In genomic region chr9:137421838-137422667, GRCh38 we compare ENCODE assay signal across 8 cellular contexts. TPM values are rescaled to one million over a fixed set of nuclear protein-coding genes. Genes with fewer than 3 reads are reported as not detected.
DNase-seq lines count a peak whose midpoint lies in the region; ATAC-seq, FAIRE-seq and TF ChIP-seq lines count a peak whose summit lies in the region.

No MANE protein-coding gene starts in this region.

- peak overlapping the region; percentile 94 for H3K4me2 ChIP-seq in GM12878 (ENCODE audit: control insufficient read depth, insufficient read depth)

- H3K27ac Mint-ChIP-seq in memory B cell: no peak overlapping the region

- H3K4me1 ChIP-seq in heart right ventricle (peaks cover 8 to 46% (median 23%) of the 10 kb centered on the region in 9 donors), GM12878 (ENCODE audit: control insufficient read depth, insufficient read depth, low read length) (no peaks in the 10 kb centered on the region; the same call in 1 of the 2 replicates), vagina (peaks cover 34% of the 10 kb centered on the region)

- H3K9ac ChIP-seq in GM12878 (ENCODE audit: control insufficient read depth, insufficient read depth, low read length): peak overlapping the region; percentile 75

- TF ChIP-seq POLR2A in GM12878 (IDR thresholded peaks at IDR 0.05; ENCODE audit: low read depth, low read length) (no peak), vagina (IDR thresholded peaks at IDR 0.05) (no peak)

- 3 to 4% methylated on average over 12 of the region's 12 CpGs for WGBS in heart right ventricle, 2 donors
- WGBS in GM12878 (ENCODE audit: insufficient coverage, insufficient replicate concordance, low lambda C conversion rate, missing lambda C conversion rate): 2% methylated on average over 12 of the region's 12 CpGs

- H3K9me3 ChIP-seq in heart right ventricle (no peaks in the 10 kb centered on the region), GM12878 (replicated peaks; ENCODE audit: control insufficient read depth, insufficient read depth, low read length) (no peaks in the 10 kb centered on the region), vagina (no peaks in the 10 kb centered on the region)

- H3K27me3 Mint-ChIP-seq in memory B cell: no peaks in the 10 kb centered on the region

- RAD21 ChIA-PET in GM12878 (lab: Charles Lee; ENCODE audit: unreplicated experiment): interaction anchor here (1.1 to 1.4 kb wide), 4 partner anchors 10 to 68 kb away, joined by 3 to 4 read pairs (median 4); no protein-coding TSS in a partner anchor

- TF ChIP-seq RAD21 in GM12878 (IDR thresholded peaks at IDR 0.05; ENCODE audit: insufficient read depth, low read depth, low read length): no peak

- in situ Hi-C loops in GM12878 (cut with MboI) (no loop called here), GM13977 (cut with MboI; ENCODE audit: low pct_unique_long_range_greater_than_20kb, low sequenced_read_pairs, unreplicated experiment) (no loop called here)

- ATAC-seq in heart right ventricle: no peak
- ATAC-seq in left cardiac atrium: no peak
- ATAC-seq in GM12878: no peak
- ATAC-seq in memory B cell (ENCODE audit: low read depth): no peak
- ATAC-seq in HG02852 (IDR thresholded peaks at IDR 0.05; ENCODE audit: unreplicated experiment): no peak

- H3K4me1 Mint-ChIP-seq in memory B cell: peaks cover 6% of the 10 kb centered on the region

- H3K9me3 Mint-ChIP-seq in memory B cell: no peaks in the 10 kb centered on the region

- H3K36me3 ChIP-seq in heart right ventricle (peaks cover 0 to 8% (median 0%) of the 10 kb centered on the region in 9 donors), GM12878 (ENCODE audit: control insufficient read depth in 2 of 2, insufficient read depth in 2 of 2, low read length in 1 of 2) (no peaks in the 10 kb centered on the region), vagina (no peaks in the 10 kb centered on the region)

- CTCF ChIA-PET in GM12878 (lab: Yijun Ruan, JAX): interaction anchor here (0.7 to 1.9 kb wide), 7 partner anchors 9 to 136 kb away, joined by 3 to 12 read pairs (median 5); partner anchors contain the start of gene NRARP

- SMC1A ChIA-PET in GM12878 (lab: Charles Lee; ENCODE audit: uncharacterized antibody, unreplicated experiment): interaction anchor here (0.8 to 0.9 kb wide), 2 partner anchors 10 to 120 kb away, joined by 3 to 4 read pairs; partner anchors contain the start of gene NRARP

- peak overlapping the region; percentile 92 to 99 (median 97) for H3K4me3 ChIP-seq in heart right ventricle
- H3K4me3 ChIP-seq in GM12878: peak overlapping the region; percentile 84
- H3K4me3 ChIP-seq in vagina: peak overlapping the region; percentile 84 to 95

- H3K36me3 Mint-ChIP-seq in memory B cell: no peaks in the 10 kb centered on the region

- DNase-seq in heart right ventricle (no peak), left cardiac atrium (no peak), GM12878 (ENCODE audit: low read depth, low spot score) (no peak), memory B cell (ENCODE audit: low spot score in 2 of 2) (peak in 1 of 2 donors; percentile 25), vagina (ENCODE audit: extremely low spot score in 2 of 2) (no peak), iPS-NIHi11 (ENCODE audit: low spot score) (no peak), GM13977 (ENCODE audit: low spot score) (no peak)

- intact Hi-C loops in heart right ventricle (cut with DNase I) (loop anchor here in 3 of 10 donors (2.0 to 10.0 kb wide), 3 partner anchors 23 to 103 kb away; partner anchors contain the start of gene NSMF (in 1 of the 3)), left cardiac atrium (cut with DNase I) (no loop called here), GM12878 (cut with micrococcal nuclease; ENCODE audit: unreplicated experiment) (loop anchor here (2.0 to 10.0 kb wide), 3 partner anchors 23 to 120 kb away; partner anchors contain the start of gene NRARP), vagina (cut with DNase I) (no loop called here)

- peak overlapping the region; percentile 79 for H3K4me3 Mint-ChIP-seq in memory B cell

- POLR2A ChIA-PET in GM12878 (lab: Charles Lee): interaction anchor here (0.7 to 1.8 kb wide), 7 partner anchors 14 to 629 kb away, joined by 3 to 5 read pairs (median 3); partner anchors contain the start of genes NRARP, RNF208 and TUBB4B

- H2AFZ ChIP-seq in GM12878 (ENCODE audit: control insufficient read depth, low read depth, low read length): peak overlapping the region; percentile 78

- no peak for TF ChIP-seq EP300 in GM12878 (IDR thresholded peaks at IDR 0.05; ENCODE audit: borderline replicate concordance in 1 of 2, control insufficient read depth in 1 of 2, low read depth in 2 of 2, low read length in 2 of 2)

- no peaks in the 10 kb centered on the region for H3K27me3 ChIP-seq in heart right ventricle
- no peaks in the 10 kb centered on the region; a peak in 1 of 4 replicates for H3K27me3 ChIP-seq in GM12878 (replicated peaks in 1 of 2; ENCODE audit: control insufficient read depth in 2 of 2, insufficient read depth in 2 of 2, low read length in 1 of 2)
- H3K27me3 ChIP-seq in vagina: no peaks in the 10 kb centered on the region

- H3K27ac ChIP-seq in heart right ventricle (peak overlapping the region in 9 of 10 donors; percentile 83 to 92 (median 88)), GM12878 (ENCODE audit: control insufficient read depth, insufficient read depth) (peak overlapping the region; percentile 41), vagina (peak overlapping the region; percentile 87)

- TF ChIP-seq CTCF in heart right ventricle (IDR thresholded peaks at IDR 0.05) (no peak), GM12878 (IDR thresholded peaks at IDR 0.05 in 2 of 3, conservative IDR thresholded peaks at IDR 0.05 in 1 of 3; ENCODE audit: control insufficient read depth in 2 of 3, extremely low read depth in 1 of 3, insufficient read depth in 1 of 3, low read depth in 3 of 3, low read length in 3 of 3) (no peak), vagina (IDR thresholded peaks at IDR 0.05) (no peak), GM13977 (IDR thresholded peaks at IDR 0.05; ENCODE audit: extremely low read depth, insufficient read depth, missing control alignments) (no peak)

- peaks cover 15% of the 10 kb centered on the region for H3K79me2 ChIP-seq in GM12878 (ENCODE audit: control insufficient read depth, insufficient read depth, low read length)

- FAIRE-seq in GM12878 (lab: Jason Lieb, UNC): no peak

- no peaks in the 10 kb centered on the region for H4K20me1 ChIP-seq in GM12878 (ENCODE audit: control insufficient read depth, insufficient read depth)

- BruUV-seq in GM12878 (replicated peaks; lab: Mats Ljungman, UMichigan): no TSS peak

RNA-seq across cellular contexts. Expression of gene EXD3, which starts 0.9 kb away (rescaled TPM):
- total RNA-seq in heart right ventricle: 10 to 100 TPM in 3 of 10 donors, 1 to 10 TPM in 7; 7.8 to 14.0 (median 9.2) TPM
- 10 to 100 TPM in 1 of 2 donors, 1 to 10 TPM in 1; 5.8 to 33.0 TPM for polyA plus RNA-seq in heart right ventricle
- 10 to 100 TPM in 1 of 2 donors, 1 to 10 TPM in 1; 8.0 to 11.7 TPM for total RNA-seq in left cardiac atrium
- 40.8 and 46.3 TPM in 2 replicates for total RNA-seq in GM12878 (2013; cell fraction: nucleolus; rRNA removed)
- total RNA-seq in GM12878 (2014; rRNA removed): 3.9 and 4.7 TPM in 2 replicates
- total RNA-seq in GM12878 (2014; rRNA removed; fragmentation: Illumina TruSeq; extraction: Trizol): 2.2 and 2.4 TPM in 2 replicates
- 6.3 and 7.1 TPM in 2 replicates for total RNA-seq in GM12878 (2021)
- polyA plus RNA-seq in GM12878 (2011; ENCODE audit: low read depth): 2.1 TPM
- 2.9 and 5.2 TPM in 2 replicates for polyA plus RNA-seq in GM12878 (2011; rRNA removed)
- 6.5 and 10.0 TPM in 2 replicates for polyA plus RNA-seq in GM12878 (2011; cell fraction: cytosol; rRNA removed)
- polyA plus RNA-seq in GM12878 (2011; cell fraction: nucleus; rRNA removed): 36.0 and 46.0 TPM in 2 replicates
- 7.4 and 9.7 TPM in 2 replicates for polyA plus RNA-seq in GM12878 (2012)
- polyA plus RNA-seq in GM12878 (2014; fragmentation: Illumina TruSeq; extraction: Trizol): 0.44 and 1.9 TPM in 2 replicates
- polyA plus RNA-seq in GM12878 (2014; fragmentation: Nextera tagmentation; extraction: Ambion mirVana): under 1 TPM; 0.21 to 0.51 TPM
- 5.2 and 7.6 TPM in 2 replicates for polyA plus RNA-seq in GM12878 (2014; rRNA removed)
- 1 to 10 TPM; 3.4 to 3.9 TPM for polyA plus RNA-seq in GM12878 (2016; fragmentation: Nextera tagmentation; extraction: Ambion mirVana)
- polyA minus RNA-seq in GM12878 (2011; rRNA and poly(A)+ RNA removed): 1.5 and 4.2 TPM in 2 replicates
- polyA minus RNA-seq in GM12878 (2011; cell fraction: cytosol; rRNA and poly(A)+ RNA removed): 2.3 and 2.5 TPM in 2 replicates
- polyA minus RNA-seq in GM12878 (2011; cell fraction: nucleus; rRNA and poly(A)+ RNA removed): 3.1 and 5.1 TPM in 2 replicates
- total RNA-seq in vagina: 35.6 TPM

RNA-seq across cellular contexts. Expression of gene NOXA1, which starts 1.1 kb away (rescaled TPM):
- 1 to 10 TPM; 2.5 to 5.3 (median 3.0) TPM for total RNA-seq in heart right ventricle
- 10 to 100 TPM in 1 of 2 donors, under 1 TPM in 1; 0.62 to 10.6 TPM for polyA plus RNA-seq in heart right ventricle
- 1 to 10 TPM; 2.5 to 5.3 TPM for total RNA-seq in left cardiac atrium
- total RNA-seq in GM12878 (2013; cell fraction: nucleolus; rRNA removed): 0.38 TPM in 1 of 2 replicates, not detected in the other
- total RNA-seq in GM12878 (2014; rRNA removed): 0.16 TPM in 1 of 2 replicates, not detected in the other
- total RNA-seq in GM12878 (2014; rRNA removed; fragmentation: Illumina TruSeq; extraction: Trizol): not detected in 2 replicates
- total RNA-seq in GM12878 (2021): not detected in 2 replicates
- polyA plus RNA-seq in GM12878 (2011; ENCODE audit: low read depth): not detected
- polyA plus RNA-seq in GM12878 (2011; rRNA removed): 0.08 TPM in 1 of 2 replicates, not detected in the other
- 0.04 and 0.07 TPM in 2 replicates for polyA plus RNA-seq in GM12878 (2011; cell fraction: cytosol; rRNA removed)
- polyA plus RNA-seq in GM12878 (2011; cell fraction: nucleus; rRNA removed): 0.76 and 0.96 TPM in 2 replicates
- 0.27 and 0.67 TPM in 2 replicates for polyA plus RNA-seq in GM12878 (2012)
- polyA plus RNA-seq in GM12878 (2014; fragmentation: Illumina TruSeq; extraction: Trizol): not detected in 2 replicates
- polyA plus RNA-seq in GM12878 (2014; fragmentation: Nextera tagmentation; extraction: Ambion mirVana): not detected
- polyA plus RNA-seq in GM12878 (2014; rRNA removed): 0.20 TPM in 1 of 2 replicates, not detected in the other
- polyA plus RNA-seq in GM12878 (2016; fragmentation: Nextera tagmentation; extraction: Ambion mirVana): not detected
- not detected in 2 replicates for polyA minus RNA-seq in GM12878 (2011; rRNA and poly(A)+ RNA removed)
- not detected in 2 replicates for polyA minus RNA-seq in GM12878 (2011; cell fraction: cytosol; rRNA and poly(A)+ RNA removed)
- 0.36 and 0.38 TPM in 2 replicates for polyA minus RNA-seq in GM12878 (2011; cell fraction: nucleus; rRNA and poly(A)+ RNA removed)
- total RNA-seq in vagina: 2.9 TPM

RNA-seq across cellular contexts. Expression of gene ENTPD8, which starts 19.1 kb away (rescaled TPM):
- total RNA-seq in heart right ventricle: not detected
- polyA plus RNA-seq in heart right ventricle: under 1 TPM; 0.03 to 0.15 TPM
- not detected for total RNA-seq in left cardiac atrium
- not detected in 2 replicates for total RNA-seq in GM12878 (2013; cell fraction: nucleolus; rRNA removed)
- not detected in 2 replicates for total RNA-seq in GM12878 (2014; rRNA removed)
- not detected in 2 replicates for total RNA-seq in GM12878 (2014; rRNA removed; fragmentation: Illumina TruSeq; extraction: Trizol)
- not detected in 2 replicates for total RNA-seq in GM12878 (2021)
- not detected for polyA plus RNA-seq in GM12878 (2011; ENCODE audit: low read depth)
- polyA plus RNA-seq in GM12878 (2011; rRNA removed): not detected in 2 replicates
- polyA plus RNA-seq in GM12878 (2011; cell fraction: cytosol; rRNA removed): not detected in 2 replicates
- polyA plus RNA-seq in GM12878 (2011; cell fraction: nucleus; rRNA removed): not detected in 2 replicates
- polyA plus RNA-seq in GM12878 (2012): 0.04 TPM in 1 of 2 replicates, not detected in the other
- not detected in 2 replicates for polyA plus RNA-seq in GM12878 (2014; fragmentation: Illumina TruSeq; extraction: Trizol)
- polyA plus RNA-seq in GM12878 (2014; fragmentation: Nextera tagmentation; extraction: Ambion mirVana): not detected
- polyA plus RNA-seq in GM12878 (2014; rRNA removed): not detected in 2 replicates
- polyA plus RNA-seq in GM12878 (2016; fragmentation: Nextera tagmentation; extraction: Ambion mirVana): not detected
- not detected in 2 replicates for polyA minus RNA-seq in GM12878 (2011; rRNA and poly(A)+ RNA removed)
- polyA minus RNA-seq in GM12878 (2011; cell fraction: cytosol; rRNA and poly(A)+ RNA removed): not detected in 2 replicates
- polyA minus RNA-seq in GM12878 (2011; cell fraction: nucleus; rRNA and poly(A)+ RNA removed): not detected in 2 replicates
- total RNA-seq in vagina: not detected

RNA-seq across cellular contexts. Expression of gene NSMF, which starts 37.1 kb away (rescaled TPM):
- total RNA-seq in heart right ventricle (10 to 100 TPM in 4 of 10 donors, 1 to 10 TPM in 6; 5.3 to 17.0 (median 9.0) TPM), left cardiac atrium (10 to 100 TPM; 20.5 to 25.1 TPM), GM12878 (2014; rRNA removed) (18.8 and 23.1 TPM in 2 replicates), GM12878 (2014; rRNA removed; fragmentation: Illumina TruSeq; extraction: Trizol) (12.1 and 14.1 TPM in 2 replicates), GM12878 (2021) (35.1 and 37.2 TPM in 2 replicates), vagina (35.1 TPM)
- polyA plus RNA-seq in heart right ventricle (10 to 100 TPM; 18.3 to 29.3 TPM), GM12878 (2011; rRNA removed) (17.9 and 26.2 TPM in 2 replicates), GM12878 (2014; fragmentation: Illumina TruSeq; extraction: Trizol) (12.8 and 13.3 TPM in 2 replicates), GM12878 (2014; fragmentation: Nextera tagmentation; extraction: Ambion mirVana) (under 1 TPM; 0.13 to 0.51 TPM), GM12878 (2014; rRNA removed) (44.3 and 47.1 TPM in 2 replicates), GM12878 (2016; fragmentation: Nextera tagmentation; extraction: Ambion mirVana) (1 to 10 TPM; 1.4 to 8.9 TPM)
- 50.1 and 60.0 TPM in 2 replicates for total RNA-seq in GM12878 (2013; cell fraction: nucleolus; rRNA removed)
- polyA plus RNA-seq in GM12878 (2011; ENCODE audit: low read depth): 6.2 TPM
- 29.2 and 44.8 TPM in 2 replicates for polyA plus RNA-seq in GM12878 (2011; cell fraction: cytosol; rRNA removed)
- 188 and 208 TPM in 2 replicates for polyA plus RNA-seq in GM12878 (2011; cell fraction: nucleus; rRNA removed)
- polyA plus RNA-seq in GM12878 (2012): 21.6 and 25.4 TPM in 2 replicates
- 17.3 and 26.8 TPM in 2 replicates for polyA minus RNA-seq in GM12878 (2011; rRNA and poly(A)+ RNA removed)
- polyA minus RNA-seq in GM12878 (2011; cell fraction: cytosol; rRNA and poly(A)+ RNA removed): 10.3 and 12.6 TPM in 2 replicates
- polyA minus RNA-seq in GM12878 (2011; cell fraction: nucleus; rRNA and poly(A)+ RNA removed): 37.8 and 43.1 TPM in 2 replicates
